In genomic region chr1:200362421-200362820, GRCh38 we compare ENCODE assay signal across 32 cellular contexts. TPM values are rescaled to one million over a fixed set of nuclear protein-coding genes. Genes with fewer than 3 reads are reported as not detected.
A peak's percentile ranks its signal among the peaks of the same experiment; 100 is the strongest.
DNase-seq lines count a peak whose midpoint lies in the region; ATAC-seq and TF ChIP-seq lines count a peak whose summit lies in the region.
"Had no signal": no experiment of that assay in that cellular context is flagged by ENCODE, and none has a peak within 500 bp of the region (broad histone marks: within the 10 kb centered on the region; RNA-seq: fewer than 3 reads in every experiment).

No MANE protein-coding gene starts in this region.

- peak overlapping the region; percentile 64 for H2BK120ac ChIP-seq in mesenchymal stem cell (ENCODE audit: low read depth, low read length)

- H3K27me3 ChIP-seq in HUES48 (ENCODE audit: control insufficient read depth, insufficient read depth, low read length) (no peaks in the 10 kb centered on the region), mesenchymal stem cell (ENCODE audit: control insufficient read depth in 1 of 2, insufficient read depth in 1 of 2, low read length in 2 of 2) (no peaks in the 10 kb centered on the region), PC-9 (ENCODE audit: insufficient read depth, low read depth) (no peaks in the 10 kb centered on the region)
- H3K27me3 ChIP-seq: sigmoid colon, SJCRH30, suprapubic skin had no signal

- no peaks in the 10 kb centered on the region for H3K9me3 Mint-ChIP-seq in activated CD8-positive, alpha-beta T cell treated with anti-CD3 and anti-CD28 coated beads, Interleukin-2, amount 10 ng/mL, durations not matched to agents 7 days and 5 days (ENCODE audit: insufficient read depth)
- H3K9me3 Mint-ChIP-seq: activated naive CD4-positive, alpha-beta T cell treated with anti-CD3 and anti-CD28 coated beads, Interleukin-2, amount 50 U/mL, for 24 hours; activated T-helper 17 cell treated with anti-CD3 and anti-CD28 coated beads, Interleukin-2, amount 50 U/mL, for 72 hours; effector memory CD8-positive, alpha-beta T cell; IgD-negative memory B cell; nephron; stimulated activated memory B cell treated with anti-CD40 and anti-IgM and Interleukin-4, amounts not matched to agents 10 μg/mL and 1 μg/mL and 100 μg/mL, for 72 hours had no signal

- H4K20me1 ChIP-seq in PC-9 (ENCODE audit: insufficient read depth), result no peaks in the 10 kb centered on the region

- POLR2A ChIA-PET in PC-9 (lab: Charles Lee; ENCODE audit: unreplicated experiment), result no interaction called here
- POLR2A ChIA-PET in activated CD8-positive, alpha-beta T cell treated with anti-CD3 and anti-CD28 coated beads, Interleukin-2, amount 10 ng/mL, durations not matched to agents 7 days and 5 days (lab: Charles Lee), result no interaction called here

- no peak for TF ChIP-seq CTCF in PC-9 (conservative IDR thresholded peaks at IDR 0.05)

- H3K23ac ChIP-seq in mesenchymal stem cell (ENCODE audit: low read length in 2 of 2), result no peak overlapping the region

- peak overlapping the region in 1 of 2 experiments; percentile 46 for H3K18ac ChIP-seq in mesenchymal stem cell (ENCODE audit: low read depth in 1 of 2, low read length in 2 of 2)

- CTCF ChIA-PET in PC-9 (lab: Charles Lee), result no interaction called here
- CTCF ChIA-PET in activated CD8-positive, alpha-beta T cell treated with anti-CD3 and anti-CD28 coated beads, Interleukin-2, amount 10 ng/mL, durations not matched to agents 7 days and 5 days (lab: Charles Lee), result interaction anchor here (0.9 kb wide), 1 partner anchor 11 kb away, joined by 3 read pairs; no protein-coding TSS in a partner anchor

- 100% methylated on average over 2 of the region's 2 CpGs for whole genome bisulfite sequencing in mesenchymal stem cell

- H4K8ac ChIP-seq in mesenchymal stem cell (ENCODE audit: low read length), result peak overlapping the region; percentile 57

- no peaks in the 10 kb centered on the region for H3K27me3 Mint-ChIP-seq in activated CD8-positive, alpha-beta T cell treated with anti-CD3 and anti-CD28 coated beads, Interleukin-2, amount 10 ng/mL, durations not matched to agents 7 days and 5 days (ENCODE audit: low read depth)
- H3K27me3 Mint-ChIP-seq: activated naive CD4-positive, alpha-beta T cell treated with anti-CD3 and anti-CD28 coated beads, Interleukin-2, amount 50 U/mL, for 24 hours; activated T-helper 17 cell treated with anti-CD3 and anti-CD28 coated beads, Interleukin-2, amount 50 U/mL, for 72 hours; effector memory CD8-positive, alpha-beta T cell; IgD-negative memory B cell; stimulated activated memory B cell treated with anti-CD40 and anti-IgM and Interleukin-4, amounts not matched to agents 10 μg/mL and 1 μg/mL and 100 μg/mL, for 72 hours had no signal

- H3K27ac ChIP-seq in HUES48 (ENCODE audit: low read depth, low read length) (peak overlapping the region; percentile 100), cingulate gyrus (ENCODE audit: low read depth, low read length) (peak overlapping the region; percentile 89), mesenchymal stem cell (ENCODE audit: low read length, poor library complexity, severe bottlenecking) (no peak overlapping the region), PC-9 (no peak overlapping the region)
- H3K27ac ChIP-seq: coronary artery, left ventricle myocardium inferior, prostate gland, sigmoid colon, SJCRH30, suprapubic skin had no signal

- H2BK5ac ChIP-seq in mesenchymal stem cell (ENCODE audit: low read depth, low read length, poor library complexity, severe bottlenecking), result no peak overlapping the region

- ATAC-seq in activated CD8-positive, alpha-beta T cell treated with anti-CD3 and anti-CD28 coated beads, Interleukin-2, amount 10 ng/mL, durations not matched to agents 7 days and 5 days, result no peak
- ATAC-seq: activated T-helper 17 cell treated with anti-CD3 and anti-CD28 coated beads, Interleukin-2, amount 50 U/mL, for 72 hours; effector memory CD8-positive, alpha-beta T cell; esophagus mucosa had no signal

- no peak overlapping the region for H3K4me3 Mint-ChIP-seq in activated CD8-positive, alpha-beta T cell treated with anti-CD3 and anti-CD28 coated beads, Interleukin-2, amount 10 ng/mL, durations not matched to agents 7 days and 5 days
- H3K4me3 Mint-ChIP-seq: activated naive CD4-positive, alpha-beta T cell treated with anti-CD3 and anti-CD28 coated beads, Interleukin-2, amount 50 U/mL, for 24 hours; activated T-helper 17 cell treated with anti-CD3 and anti-CD28 coated beads, Interleukin-2, amount 50 U/mL, for 72 hours; effector memory CD8-positive, alpha-beta T cell; nephron; stimulated activated memory B cell treated with anti-CD40 and anti-IgM and Interleukin-4, amounts not matched to agents 10 μg/mL and 1 μg/mL and 100 μg/mL, for 72 hours had no signal

- H3K4me1 ChIP-seq in HUES48 (ENCODE audit: control insufficient read depth, insufficient read depth, low read length) (peaks cover 51% of the 10 kb centered on the region), mesenchymal stem cell (ENCODE audit: control insufficient read depth, insufficient read depth, low read depth, low read length) (peaks cover 5% of the 10 kb centered on the region), PC-9 (replicated peaks; ENCODE audit: insufficient read depth) (peaks cover 30% of the 10 kb centered on the region)
- H3K4me1 ChIP-seq: left ventricle myocardium inferior, prostate gland, SJCRH30, suprapubic skin had no signal

- H3K36me3 ChIP-seq in HUES48 (ENCODE audit: control insufficient read depth, insufficient read depth, low read length), result peaks cover 3% of the 10 kb centered on the region; the same call in 1 of the 2 replicates
- no peaks in the 10 kb centered on the region for H3K36me3 ChIP-seq in mesenchymal stem cell (ENCODE audit: control insufficient read depth in 1 of 2, insufficient read depth in 2 of 2, low read depth in 1 of 2, low read length in 2 of 2)
- H3K36me3 ChIP-seq in PC-9 (ENCODE audit: low read depth), result no peaks in the 10 kb centered on the region
- H3K36me3 ChIP-seq: left ventricle myocardium inferior, prostate gland, sigmoid colon, SJCRH30, suprapubic skin had no signal

- peak overlapping the region; percentile 50 for H2AK5ac ChIP-seq in mesenchymal stem cell (ENCODE audit: low read length, severe bottlenecking)

- no peaks in the 10 kb centered on the region for H3K79me1 ChIP-seq in mesenchymal stem cell (replicated peaks; ENCODE audit: low read length, poor library complexity, severe bottlenecking)

- no peak overlapping the region for H2BK15ac ChIP-seq in mesenchymal stem cell (ENCODE audit: low read depth, poor library complexity, severe bottlenecking)

- H3K4me3 ChIP-seq in HUES48 (ENCODE audit: low read depth, low read length), result no peak overlapping the region
- H3K4me3 ChIP-seq in mesenchymal stem cell (ENCODE audit: insufficient read depth in 1 of 2, low read depth in 1 of 2, low read length in 2 of 2), result no peak overlapping the region
- no peak overlapping the region for H3K4me3 ChIP-seq in PC-9
- H3K4me3 ChIP-seq: coronary artery, left ventricle myocardium inferior, prostate gland, sigmoid colon, SJCRH30, suprapubic skin had no signal

- H3F3A ChIP-seq in PC-9 (ENCODE audit: insufficient read depth, low read depth), result no peaks in the 10 kb centered on the region

- H3K4ac ChIP-seq in mesenchymal stem cell (ENCODE audit: low read depth in 1 of 2, low read length in 2 of 2), result peak overlapping the region in 1 of 2 experiments; percentile 32

- peak overlapping the region; percentile 34 to 51 for H2BK12ac ChIP-seq in mesenchymal stem cell (ENCODE audit: low read length in 2 of 2)

- H2AFZ ChIP-seq in mesenchymal stem cell (ENCODE audit: low read depth, low read length) (no peak overlapping the region), PC-9 (no peak overlapping the region)

- DNase-seq in mesenchymal stem cell, result no peak
- DNase-seq in putamen (ENCODE audit: low spot score), result peak; percentile 62
- no peak for DNase-seq in PC-9
- DNase-seq in activated CD4-positive, alpha-beta T cell treated with anti-CD3 and anti-CD28 coated beads, Interleukin-2, amount 50 U/mL, for 48 hours, result no peak
- no peak for DNase-seq in NCI-H146 treated with DMSO at 0.1 percent for 48 hours (lab: John Stamatoyannopoulos, UW; ENCODE audit: unreplicated experiment)
- no peak for DNase-seq in activated CD8-positive, alpha-beta T cell treated with anti-CD3 and anti-CD28 coated beads, Interleukin-2, amount 10 ng/mL, durations not matched to agents 7 days and 5 days
- DNase-seq: activated CD4-positive, alpha-beta T cell treated with anti-CD3 and anti-CD28 coated beads, Interleukin-2, amount 50 U/mL, for 4 hours; activated CD8-positive, alpha-beta memory T cell treated with anti-CD3 and anti-CD28 coated beads, Interleukin-2, amount 50 U/mL, for 48 hours; aorta; Calu3; DMS79 treated with DMSO at 0.1 percent for 48 hours; effector memory CD8-positive, alpha-beta T cell; foreskin fibroblast; left ventricle myocardium inferior; NCI-H1092; NCI-H2029; NCI-H226; sigmoid colon; SJCRH30; stimulated activated CD4-positive, alpha-beta T cell treated with anti-CD3 and anti-CD28 coated beads, Interleukin-4, amount 100 ng/mL, for 4 hours; T-helper 1 cell had no signal

- no peaks in the 10 kb centered on the region for H3K4me1 Mint-ChIP-seq in activated CD8-positive, alpha-beta T cell treated with anti-CD3 and anti-CD28 coated beads, Interleukin-2, amount 10 ng/mL, durations not matched to agents 7 days and 5 days (ENCODE audit: low read depth)
- H3K4me1 Mint-ChIP-seq: activated naive CD4-positive, alpha-beta T cell treated with anti-CD3 and anti-CD28 coated beads, Interleukin-2, amount 50 U/mL, for 24 hours; activated T-helper 17 cell treated with anti-CD3 and anti-CD28 coated beads, Interleukin-2, amount 50 U/mL, for 72 hours had no signal

- peak overlapping the region; percentile 44 for H4K91ac ChIP-seq in mesenchymal stem cell (ENCODE audit: low read length)

- H3K9me3 ChIP-seq in HUES48 (ENCODE audit: control insufficient read depth, insufficient read depth, low read length), result no peaks in the 10 kb centered on the region
- H3K9me3 ChIP-seq in mesenchymal stem cell (ENCODE audit: control insufficient read depth, low read length), result no peaks in the 10 kb centered on the region
- no peaks in the 10 kb centered on the region; the same call in 1 of the 2 replicates for H3K9me3 ChIP-seq in PC-9 (ENCODE audit: insufficient read depth, low read depth)
- H3K9me3 ChIP-seq: left ventricle myocardium inferior, prostate gland, sigmoid colon, SJCRH30, suprapubic skin had no signal

- H3K9me2 ChIP-seq in PC-9 (ENCODE audit: insufficient read depth), result no peaks in the 10 kb centered on the region

- H3K27ac Mint-ChIP-seq in activated CD8-positive, alpha-beta T cell treated with anti-CD3 and anti-CD28 coated beads, Interleukin-2, amount 10 ng/mL, durations not matched to agents 7 days and 5 days, result no peak overlapping the region
- H3K27ac Mint-ChIP-seq: activated naive CD4-positive, alpha-beta T cell treated with anti-CD3 and anti-CD28 coated beads, Interleukin-2, amount 50 U/mL, for 24 hours; activated T-helper 17 cell treated with anti-CD3 and anti-CD28 coated beads, Interleukin-2, amount 50 U/mL, for 72 hours; effector memory CD8-positive, alpha-beta T cell; IgD-negative memory B cell; nephron; stimulated activated memory B cell treated with anti-CD40 and anti-IgM and Interleukin-4, amounts not matched to agents 10 μg/mL and 1 μg/mL and 100 μg/mL, for 72 hours had no signal

- H3K79me2 ChIP-seq in PC-9 (ENCODE audit: low read depth), result no peaks in the 10 kb centered on the region

- H3K4me2 ChIP-seq in mesenchymal stem cell (ENCODE audit: low read length, poor library complexity, severe bottlenecking), result no peak overlapping the region
- H3K4me2 ChIP-seq in PC-9, result no peak overlapping the region

- intact Hi-C loops in PC-9 (cut with micrococcal nuclease; ENCODE audit: unreplicated experiment), result loop anchor here (10.0 kb wide), 1 partner anchor 1228 kb away; no protein-coding TSS in a partner anchor

- H3K36me3 Mint-ChIP-seq in activated CD8-positive, alpha-beta T cell treated with anti-CD3 and anti-CD28 coated beads, Interleukin-2, amount 10 ng/mL, durations not matched to agents 7 days and 5 days (ENCODE audit: low read depth), result no peaks in the 10 kb centered on the region

- H3K9ac ChIP-seq in HUES48 (ENCODE audit: low read depth, low read length) (peak overlapping the region; percentile 50; the same call in 1 of the 2 replicates), mesenchymal stem cell (ENCODE audit: low read length) (no peak overlapping the region)

- H3K14ac ChIP-seq in mesenchymal stem cell (ENCODE audit: low read length in 2 of 2), result no peak overlapping the region

- no TSS peak for BruUV-seq in PC-9 (replicated peaks; lab: Mats Ljungman, UMichigan)

RNA-seq across cellular contexts. Expression of gene ZNF281, which starts 47.4 kb away (rescaled TPM):
- polyA plus RNA-seq in mesenchymal stem cell (2013, experiment 1 of 2), result 28.4 TPM
- 27.8 TPM for polyA plus RNA-seq in mesenchymal stem cell (2013, experiment 2 of 2)
- 14.8 and 18.8 TPM in 2 replicates for total RNA-seq in PC-9 (2021)
- 10 to 100 TPM; 13.5 to 14.3 TPM for total RNA-seq in activated CD8-positive, alpha-beta T cell treated with anti-CD3 and anti-CD28 coated beads, Interleukin-2, amount 10 ng/mL, durations not matched to agents 7 days and 5 days

Comparison
In these comparisons a context has a peak if more than half of its experiments do, and no peak if none do; other contexts are left out.
1. H3K27ac ChIP-seq: peak in HUES48 (single experiment) and cingulate gyrus (single experiment); none in mesenchymal stem cell (single experiment) and PC-9 (single experiment).